In genomic region chr5:60806591-60807243, GRCh38 we compare ENCODE assay signal across 13 cellular contexts. TPM values are rescaled to one million over a fixed set of nuclear protein-coding genes. Genes with fewer than 3 reads are reported as not detected.
DNase-seq lines count a peak whose midpoint lies in the region; ATAC-seq and TF ChIP-seq lines count a peak whose summit lies in the region.
"Had no signal": no experiment of that assay in that cellular context is flagged by ENCODE, and none has a peak within 500 bp of the region (broad histone marks: within the 10 kb centered on the region; RNA-seq: fewer than 3 reads in every experiment).

No MANE protein-coding gene starts in this region.

- H3K36me3 ChIP-seq in H7 (replicated peaks; ENCODE audit: control insufficient read depth, insufficient read depth, low read length) (no peaks in the 10 kb centered on the region), endodermal cell (ENCODE audit: control insufficient read depth, insufficient read depth, low read length) (no peaks in the 10 kb centered on the region), iPS-20b (ENCODE audit: insufficient read depth, low read depth, low read length) (no peaks in the 10 kb centered on the region)

- 64 to 71% methylated on average over 4 to 5 of the region's 5 CpGs for WGBS in endodermal cell (ENCODE audit: insufficient coverage in 1 of 2, insufficient read length in 1 of 2), 2 experiments

- no peak for TF ChIP-seq CTCF in endodermal cell (conservative IDR thresholded peaks at IDR 0.05)

- DNase-seq in H7 (peak; percentile 12), endodermal cell (peak; percentile 57), NCI-H1694 (lab: John Stamatoyannopoulos, UW) (no peak), A172 (ENCODE audit: low spot score) (no peak), hippocampal formation (lab: John Stamatoyannopoulos, UW) (no peak)
- DNase-seq: C1 segment of cervical spinal cord; Calu3; CD4-positive, alpha-beta T cell; DMS 273 treated with DMSO at 0.1 percent for 48 hours had no signal

- H3K27me3 Mint-ChIP-seq in endodermal cell (ENCODE audit: insufficient read depth) = no peaks in the 10 kb centered on the region
- H3K27me3 Mint-ChIP-seq: B cell; CD4-positive, alpha-beta T cell had no signal

- H3K9ac ChIP-seq in endodermal cell (ENCODE audit: extremely low read depth, low read length, poor library complexity, severe bottlenecking) = no peak overlapping the region
- H3K9ac ChIP-seq in iPS-20b (ENCODE audit: low read depth, low read length) = no peak overlapping the region

- no peak overlapping the region for H3K4me3 ChIP-seq in H7 (ENCODE audit: insufficient read depth, low read depth, low read length)
- H3K4me3 ChIP-seq in endodermal cell (ENCODE audit: low read length) = no peak overlapping the region
- H3K4me3 ChIP-seq in iPS-20b (ENCODE audit: low read length) = no peak overlapping the region
- H3K4me3 ChIP-seq: K562 had no signal

- ATAC-seq in HG02610 (IDR thresholded peaks at IDR 0.05; ENCODE audit: unreplicated experiment) = no peak
- ATAC-seq: K562 had no signal

- H3K27me3 ChIP-seq in H7 (ENCODE audit: control insufficient read depth, insufficient read depth, low read length) (no peaks in the 10 kb centered on the region), endodermal cell (ENCODE audit: control insufficient read depth, insufficient read depth, low read length, poor library complexity, severe bottlenecking) (no peaks in the 10 kb centered on the region), iPS-20b (ENCODE audit: insufficient read depth, low read length) (no peaks in the 10 kb centered on the region)

- H3K9me3 ChIP-seq in endodermal cell (ENCODE audit: control insufficient read depth, low read length) (no peaks in the 10 kb centered on the region), iPS-20b (ENCODE audit: insufficient read depth, low read depth, low read length) (no peaks in the 10 kb centered on the region)

- H3K36me3 Mint-ChIP-seq in endodermal cell (ENCODE audit: low read depth) = no peaks in the 10 kb centered on the region

- no peaks in the 10 kb centered on the region for H3K4me1 ChIP-seq in endodermal cell (ENCODE audit: control insufficient read depth, insufficient read depth, low read length)
- H3K4me1 ChIP-seq in iPS-20b (ENCODE audit: insufficient read depth, low read length) = peaks cover 11% of the 10 kb centered on the region

- H3K27ac Mint-ChIP-seq in endodermal cell = no peak overlapping the region
- H3K27ac Mint-ChIP-seq: B cell; CD4-positive, alpha-beta T cell had no signal

- H3K9me3 Mint-ChIP-seq in endodermal cell = no peaks in the 10 kb centered on the region
- H3K9me3 Mint-ChIP-seq: CD4-positive, alpha-beta T cell had no signal

- no peak overlapping the region for H3K4me3 Mint-ChIP-seq in endodermal cell
- H3K4me3 Mint-ChIP-seq: B cell; CD4-positive, alpha-beta T cell had no signal

- H3K27ac ChIP-seq in endodermal cell (ENCODE audit: low read depth, low read length) = no peak overlapping the region
- H3K27ac ChIP-seq in iPS-20b (ENCODE audit: low read length) = peak overlapping the region; percentile 34

- H3K4me1 Mint-ChIP-seq in endodermal cell = peaks cover 14% of the 10 kb centered on the region
- H3K4me1 Mint-ChIP-seq: B cell had no signal

RNA-seq across cellular contexts. Expression of gene ELOVL7, which starts 37.4 kb away (rescaled TPM):
- 2.2 and 2.6 TPM in 2 replicates for total RNA-seq in H7 (2014; rRNA removed; shearing (Covaris generic))
- 1 to 10 TPM; 3.5 to 6.5 TPM for total RNA-seq in endodermal cell
- polyA plus RNA-seq in endodermal cell (2013, experiment 1 of 2) = 0.75 TPM
- 0.99 TPM for polyA plus RNA-seq in endodermal cell (2013, experiment 2 of 2)
- total RNA-seq in A172 (2014; rRNA removed; shearing (Covaris generic)) = 7.2 and 8.2 TPM in 2 replicates
- total RNA-seq: CD4-positive, alpha-beta T cell had no signal

Comparison
In these comparisons a context has a peak if more than half of its experiments do, and no peak if none do; other contexts are left out.
1. DNase-seq: peak in H7 (single experiment) and endodermal cell (single experiment); none in NCI-H1694 (single experiment), A172 (single experiment) and hippocampal formation (0 of 2).